1 cellular context compared by ENCODE assay signal in the genomic region with DNA sequence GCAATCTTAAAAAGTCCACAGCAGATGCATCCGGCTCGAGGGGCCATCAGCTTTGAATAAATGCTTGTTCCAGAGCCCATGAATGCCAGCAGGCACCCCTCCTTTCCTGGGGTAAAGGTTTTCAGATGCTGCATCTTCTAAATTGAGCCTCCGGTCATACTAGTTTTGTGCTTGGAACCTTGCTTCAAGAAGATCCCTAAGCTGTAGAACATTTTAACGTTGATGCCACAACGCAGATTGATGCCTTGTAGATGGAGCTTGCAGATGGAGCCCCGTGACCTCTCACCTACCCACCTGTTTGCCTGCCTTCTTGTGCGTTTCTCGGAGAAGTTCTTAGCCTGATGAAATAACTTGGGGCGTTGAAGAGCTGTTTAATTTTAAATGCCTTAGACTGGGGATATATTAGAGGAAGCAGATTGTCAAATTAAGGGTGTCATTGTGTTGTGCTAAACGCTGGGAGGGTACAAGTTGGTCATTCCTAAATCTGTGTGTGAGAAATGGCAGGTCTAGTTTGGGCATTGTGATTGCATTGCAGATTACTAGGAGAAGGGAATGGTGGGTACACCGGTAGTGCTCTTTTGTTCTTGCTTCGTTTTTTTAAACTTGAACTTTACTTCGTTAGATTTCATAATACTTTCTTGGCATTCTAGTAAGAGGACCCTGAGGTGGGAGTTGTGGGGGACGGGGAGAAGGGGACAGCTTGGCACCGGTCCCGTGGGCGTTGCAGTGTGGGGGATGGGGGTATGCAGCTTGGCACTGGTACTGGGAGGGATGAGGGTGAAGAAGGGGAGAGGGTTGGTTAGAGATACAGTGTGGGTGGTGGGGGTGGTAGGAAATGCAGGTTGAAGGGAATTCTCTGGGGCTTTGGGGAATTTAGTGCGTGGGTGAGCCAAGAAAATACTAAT.
TF ChIP-seq lines count a peak whose summit lies in the region.

No MANE protein-coding gene starts in this region.

TF ChIP-seq in endothelial cell of umbilical vein, 7 proteins besides CTCF, POLR2A, EP300 and RAD21:
- TF ChIP-seq POLR2AphosphoS5 (IDR thresholded peaks at IDR 0.05; ENCODE audit: insufficient read depth, low read depth, low read length) (no peak), GATA2 (IDR thresholded peaks at IDR 0.05; ENCODE audit: insufficient read depth, insufficient read length, low read depth, low read length) (no peak), JUN (IDR thresholded peaks at IDR 0.05; ENCODE audit: borderline replicate concordance, insufficient read depth, insufficient read length, low read depth) (no peak), MYC (IDR thresholded peaks at IDR 0.05; ENCODE audit: low read depth, low read length) (no peak), FOS (IDR thresholded peaks at IDR 0.05; ENCODE audit: borderline replicate concordance, insufficient read depth, low read length) (no peak), EZH2 (IDR thresholded peaks at IDR 0.05; ENCODE audit: borderline replicate concordance, low read depth, low read length, severe bottlenecking) (no peak)
- TF ChIP-seq, protein P1, sequence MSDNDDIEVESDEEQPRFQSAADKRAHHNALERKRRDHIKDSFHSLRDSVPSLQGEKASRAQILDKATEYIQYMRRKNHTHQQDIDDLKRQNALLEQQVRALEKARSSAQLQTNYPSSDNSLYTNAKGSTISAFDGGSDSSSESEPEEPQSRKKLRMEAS (IDR thresholded peaks at IDR 0.05; ENCODE audit: insufficient read depth, insufficient read length) = no peak
